ENCODE assay signal across 26 cellular contexts in the genomic region with DNA sequence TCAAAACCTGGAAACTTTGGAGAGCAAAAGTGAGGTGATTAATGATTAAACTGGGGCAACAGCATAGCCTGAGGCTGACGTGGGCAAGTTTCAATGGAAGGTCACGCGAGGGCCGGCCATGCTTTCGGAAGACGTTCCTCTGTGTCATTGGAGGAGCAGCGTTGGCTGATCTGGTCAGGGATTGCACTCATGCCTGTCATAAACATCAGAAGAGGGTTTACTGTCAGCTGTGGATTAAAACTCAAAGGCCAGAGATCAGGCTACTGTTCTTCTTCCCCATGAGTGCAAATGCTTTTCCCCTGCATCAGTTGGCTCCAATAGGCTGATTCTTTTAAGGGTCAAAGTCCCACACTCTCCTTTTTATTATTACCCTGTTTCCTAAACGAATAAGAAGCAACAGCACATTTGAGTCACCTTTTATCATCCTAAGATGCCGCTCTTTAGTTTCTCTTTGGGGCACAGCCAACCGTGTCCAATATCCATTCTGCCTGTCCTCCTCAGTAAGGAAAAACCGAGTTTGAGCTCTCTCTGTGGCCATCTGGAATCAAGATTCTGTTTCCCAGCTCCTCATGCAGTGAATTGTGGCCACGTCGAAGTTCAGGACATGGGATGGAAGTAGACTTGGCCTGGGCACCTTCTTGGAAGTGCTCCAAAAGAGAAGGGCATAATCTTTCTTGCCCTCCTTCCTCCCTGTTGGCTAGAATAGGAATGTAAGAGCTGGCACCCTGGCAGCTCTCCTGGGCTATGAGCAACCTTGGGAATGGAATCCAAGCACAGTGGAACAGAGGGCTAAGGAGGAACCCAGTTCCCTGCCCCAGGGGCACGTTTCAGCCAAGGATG.
A peak's percentile ranks its signal among the peaks of the same experiment; 100 is the strongest.
DNase-seq lines count a peak whose midpoint lies in the region; ATAC-seq, FAIRE-seq and TF ChIP-seq lines count a peak whose summit lies in the region.
"Had no signal": no experiment of that assay in that cellular context is flagged by ENCODE, and none has a peak within 500 bp of the region (broad histone marks: within the 10 kb centered on the region; RNA-seq: fewer than 3 reads in every experiment).

No MANE protein-coding gene starts in this region.

- H3K27me3 Mint-ChIP-seq in nephron (ENCODE audit: low read depth) = no peaks in the 10 kb centered on the region

- no peak overlapping the region for H3K4me3 Mint-ChIP-seq in nephron
- H3K4me3 Mint-ChIP-seq: activated CD8-positive, alpha-beta T cell treated with anti-CD3 and anti-CD28 coated beads, Interleukin-2, amount 10 ng/mL, durations not matched to agents 7 days and 5 days; activated T-cell treated with anti-CD3 and anti-CD28 coated beads, Interleukin-2, amount 50 U/mL, for 24 hours; neural progenitor cell had no signal

- H3K9me3 ChIP-seq in kidney (ENCODE audit: control insufficient read depth in 1 of 2, low read length in 2 of 2) (no peaks in the 10 kb centered on the region), tibial artery (no peaks in the 10 kb centered on the region)
- H3K9me3 ChIP-seq: stomach, upper lobe of left lung had no signal

- no peak overlapping the region for H3K9ac ChIP-seq in kidney (ENCODE audit: low read length in 2 of 2)
- H3K9ac ChIP-seq: neural progenitor cell had no signal

- TF ChIP-seq POLR2A in GM12891 (IDR thresholded peaks at IDR 0.05; ENCODE audit: low read depth, low read length) = no peak

- peak overlapping the region; percentile 46 to 48 for H3K27ac ChIP-seq in kidney (ENCODE audit: low read depth in 2 of 2, low read length in 2 of 2)
- no peak overlapping the region for H3K27ac ChIP-seq in tibial artery
- H3K27ac ChIP-seq: BLaER1 treated with 17β-estradiol and CSF1 and Interleukin-3, amounts not matched to agents 10 nM and 100 nM; neural progenitor cell; stomach; upper lobe of left lung had no signal

- no peaks in the 10 kb centered on the region for H3K36me3 ChIP-seq in kidney (ENCODE audit: control insufficient read depth in 1 of 2, insufficient read depth in 2 of 2, low read length in 2 of 2)
- no peaks in the 10 kb centered on the region for H3K36me3 ChIP-seq in tibial artery
- H3K36me3 ChIP-seq: BLaER1 treated with 17β-estradiol and CSF1 and Interleukin-3, amounts not matched to agents 10 nM and 100 nM; neural progenitor cell; stomach; upper lobe of left lung had no signal

- in situ Hi-C loops in ACHN (cut with HindIII; ENCODE audit: low pct_ligation_motif_present, low pct_unique_long_range_greater_than_20kb, low sequenced_read_pairs) = no loop called here

- peak overlapping the region; percentile 12 to 17 for H3K4me3 ChIP-seq in kidney (ENCODE audit: low read length in 2 of 2)
- H3K4me3 ChIP-seq in tibial artery = no peak overlapping the region
- H3K4me3 ChIP-seq: BLaER1 treated with 17β-estradiol and CSF1 and Interleukin-3, amounts not matched to agents 10 nM and 100 nM; neural progenitor cell; stomach; upper lobe of left lung had no signal

- H3K9me3 Mint-ChIP-seq in nephron = no peaks in the 10 kb centered on the region
- H3K9me3 Mint-ChIP-seq: activated T-cell treated with anti-CD3 and anti-CD28 coated beads, Interleukin-2, amount 50 U/mL, for 24 hours had no signal

- intact Hi-C loops in kidney (cut with DNase I) = no loop called here
- intact Hi-C loops in tibial artery (cut with DNase I; ENCODE audit: low total_unique reads) = no loop called here

- H3K4me1 ChIP-seq in kidney (ENCODE audit: control insufficient read depth in 1 of 2, insufficient read depth in 1 of 2, low read depth in 1 of 2, low read length in 2 of 2) = peaks cover 2 to 8% of the 10 kb centered on the region in 2 donors
- no peaks in the 10 kb centered on the region for H3K4me1 ChIP-seq in tibial artery
- H3K4me1 ChIP-seq: neural progenitor cell, stomach, upper lobe of left lung had no signal

- peak; percentile 93 for FAIRE-seq in RCC 7860 (lab: Jason Lieb, UNC)
- no peak for FAIRE-seq in kidney (lab: Jason Lieb, UNC)
- FAIRE-seq in GM12891 (lab: Jason Lieb, UNC) = no peak
- FAIRE-seq: keratinocyte had no signal

- TF ChIP-seq CTCF in kidney (IDR thresholded peaks at IDR 0.05; ENCODE audit: borderline replicate concordance, extremely low read depth, insufficient read depth) = no peak
- TF ChIP-seq CTCF in nephron (IDR thresholded peaks at IDR 0.05; ENCODE audit: unreplicated experiment in 3 of 3) = no peak
- TF ChIP-seq CTCF in tibial artery (IDR thresholded peaks at IDR 0.05) = no peak

- peaks cover 0 to 12% of the 10 kb centered on the region in 2 donors for H3K27me3 ChIP-seq in tibial artery
- H3K27me3 ChIP-seq: BLaER1 treated with 17β-estradiol and CSF1 and Interleukin-3, amounts not matched to agents 10 nM and 100 nM; neural progenitor cell; upper lobe of left lung had no signal

- H3K4me1 Mint-ChIP-seq in nephron = peaks cover 54% of the 10 kb centered on the region

- ATAC-seq in HG03521 (IDR thresholded peaks at IDR 0.05; ENCODE audit: unreplicated experiment) = no peak
- ATAC-seq: activated CD8-positive, alpha-beta T cell treated with anti-CD3 and anti-CD28 coated beads, Interleukin-2, amount 10 ng/mL, durations not matched to agents 7 days and 5 days had no signal

- H3K36me3 Mint-ChIP-seq in nephron (ENCODE audit: low read depth) = no peaks in the 10 kb centered on the region
- H3K36me3 Mint-ChIP-seq: neural progenitor cell had no signal

- DNase-seq in ACHN (peak; percentile 91), RCC 7860 (ENCODE audit: low spot score) (peak; percentile 91), kidney (no peak), tibial artery (no peak), GM12891 (ENCODE audit: insufficient read length, low spot score) (no peak), COLO829 (ENCODE audit: low spot score) (no peak)
- DNase-seq: activated CD4-positive, CD25-positive, alpha-beta regulatory T cell treated with anti-CD3 and anti-CD28 coated beads, Interleukin-2, amount 50 U/mL, for 72 hours; activated CD8-positive, alpha-beta T cell treated with anti-CD3 and anti-CD28 coated beads, Interleukin-2, amount 10 ng/mL, durations not matched to agents 7 days and 5 days; activated naive CD4-positive, alpha-beta T cell treated with Interleukin-2 at 50 U/mL for 16 hours; activated T-cell treated with anti-CD3 and anti-CD28 coated beads, Interleukin-2, amount 50 U/mL, for 24 hours; amygdala; central memory CD4-positive, alpha-beta T cell; DMS 273 treated with DMSO at 0.1 percent for 48 hours; erythroblast; foreskin melanocyte; GDM1; NCI-H1105; NCI-H2029 treated with DMSO at 0.1 percent for 48 hours; NCI-H510A treated with DMSO at 0.1 percent for 48 hours; stomach; upper lobe of left lung had no signal

- H3K27ac Mint-ChIP-seq in nephron = peak overlapping the region; percentile 28 to 86 (median 30)
- H3K27ac Mint-ChIP-seq: activated CD8-positive, alpha-beta T cell treated with anti-CD3 and anti-CD28 coated beads, Interleukin-2, amount 10 ng/mL, durations not matched to agents 7 days and 5 days; activated T-cell treated with anti-CD3 and anti-CD28 coated beads, Interleukin-2, amount 50 U/mL, for 24 hours; neural progenitor cell had no signal

TF ChIP-seq in GM12891, 5 proteins besides CTCF, POLR2A, EP300 and RAD21:
- no peak for TF ChIP-seq TAF1 (IDR thresholded peaks at IDR 0.05; ENCODE audit: low read depth, low read length)

Comparison
In these comparisons a context has a peak if more than half of its experiments do, and no peak if none do; other contexts are left out.
1. DNase-seq: peak in ACHN (single experiment) and RCC 7860 (single experiment); none in kidney (single experiment), tibial artery (0 of 2), GM12891 (single experiment) and COLO829 (single experiment).
2. H3K27ac ChIP-seq: peak in kidney (2 of 2); none in tibial artery (0 of 2).
3. H3K4me3 ChIP-seq: peak in kidney (2 of 2); none in tibial artery (0 of 2).